In the genomic region with DNA sequence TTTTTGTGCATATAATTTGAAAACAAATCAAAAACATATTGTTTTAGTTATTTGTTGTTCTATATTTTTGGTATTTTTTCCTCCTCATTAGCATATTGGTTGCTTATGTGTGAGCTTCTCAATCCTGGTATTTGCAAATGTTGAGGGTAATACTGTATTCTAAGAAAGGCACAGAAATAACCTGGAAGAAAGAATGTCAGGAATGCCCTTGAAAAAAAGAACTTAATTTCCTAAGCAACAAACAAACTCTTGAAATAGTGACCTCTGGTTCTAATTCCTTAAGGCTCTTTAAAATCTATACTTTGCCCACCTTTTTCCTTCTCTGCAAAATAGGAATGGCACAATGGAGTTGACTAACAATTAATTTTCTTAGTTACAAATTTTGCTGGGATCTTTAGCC, we compare ENCODE assay signal across 19 cellular contexts.
DNase-seq lines count a peak whose midpoint lies in the region; ATAC-seq, FAIRE-seq and TF ChIP-seq lines count a peak whose summit lies in the region.
"Had no signal": no experiment of that assay in that cellular context is flagged by ENCODE, and none has a peak within 500 bp of the region (broad histone marks: within the 10 kb centered on the region; RNA-seq: fewer than 3 reads in every experiment).

No MANE protein-coding gene starts in this region.

- H3K9me3 Mint-ChIP-seq in HFFc6: peaks cover 10% of the 10 kb centered on the region

- no peak overlapping the region for H3K4ac ChIP-seq in H1 (replicated peaks; ENCODE audit: insufficient read length, low read depth, low read length)

- H3K27ac ChIP-seq in 22Rv1: peak overlapping the region; percentile 54
- 0 out of 2 replicates have a peak overlapping the region, but pooled peaks have one; percentile 65 for H3K27ac ChIP-seq in HUES6 (ENCODE audit: low read depth, low read length)
- H3K27ac ChIP-seq in H1 (ENCODE audit: low read depth, low read length): no peak overlapping the region
- H3K27ac ChIP-seq: BLaER1 treated with 17β-estradiol and CSF1 and Interleukin-3, amounts not matched to agents 10 nM and 100 nM had no signal

- no peak overlapping the region for H3K18ac ChIP-seq in H1 (ENCODE audit: extremely low read depth, low read length)

- H3K27me3 ChIP-seq in HUES6 (ENCODE audit: control insufficient read depth, insufficient read depth, low read length) (no peaks in the 10 kb centered on the region), H1 (replicated peaks in 1 of 4; ENCODE audit: control insufficient read depth in 3 of 4, extremely low read depth in 1 of 4, insufficient read depth in 3 of 4, low read length in 3 of 4) (no peaks in the 10 kb centered on the region)
- H3K27me3 ChIP-seq: BLaER1 treated with 17β-estradiol and CSF1 and Interleukin-3, amounts not matched to agents 10 nM and 100 nM had no signal

- TF ChIP-seq RAD21 in H1 (IDR thresholded peaks at IDR 0.05 in 1 of 2, conservative IDR thresholded peaks at IDR 0.05 in 1 of 2; ENCODE audit: low read depth in 2 of 2, low read length in 2 of 2): no peak

- no peak overlapping the region for H2BK20ac ChIP-seq in H1 (ENCODE audit: low read length)

- no peak overlapping the region for H4K91ac ChIP-seq in H1 (replicated peaks; ENCODE audit: insufficient read length, low read length)

- no peak overlapping the region for H3K4me3 Mint-ChIP-seq in HFFc6
- H3K4me3 Mint-ChIP-seq: B cell; CD8-positive, alpha-beta T cell had no signal

- no peak overlapping the region for H3K27ac Mint-ChIP-seq in HFFc6
- H3K27ac Mint-ChIP-seq: B cell; CD8-positive, alpha-beta T cell had no signal

- CTCF ChIA-PET in H1 (lab: Charles Lee; ENCODE audit: partially characterized antibody): interaction anchor here (0.6 to 1.3 kb wide), 3 partner anchors 11 to 103 kb away, joined by 3 read pairs; no protein-coding TSS in a partner anchor

- no peak overlapping the region for H2AK5ac ChIP-seq in H1 (ENCODE audit: low read depth, low read length)

- H3K4me2 ChIP-seq in H1 (ENCODE audit: insufficient read depth in 1 of 2, low read depth in 2 of 2, low read length in 2 of 2): no peak overlapping the region
- H3K4me2 ChIP-seq: BLaER1 treated with 17β-estradiol and CSF1 and Interleukin-3, amounts not matched to agents 10 nM and 100 nM had no signal

- no peak for TF ChIP-seq EP300 in H1 (IDR thresholded peaks at IDR 0.05; ENCODE audit: borderline replicate concordance in 1 of 2, low read depth in 2 of 2, low read length in 2 of 2)

- H3K4me1 ChIP-seq in HUES6 (ENCODE audit: control insufficient read depth, insufficient read depth, low read length): peaks cover 25% of the 10 kb centered on the region
- H3K4me1 ChIP-seq in H1 (replicated peaks in 1 of 4; ENCODE audit: control insufficient read depth in 3 of 4, insufficient read depth in 4 of 4, low read length in 3 of 4): peaks cover 0 to 4% (median 1%) of the 10 kb centered on the region in 4 experiments; a peak in 3 of 7 replicates
- H3K4me1 ChIP-seq: BLaER1 treated with 17β-estradiol and CSF1 and Interleukin-3, amounts not matched to agents 10 nM and 100 nM; Caco-2; HAP-1 had no signal

- H2AFZ ChIP-seq in H1 (ENCODE audit: low read length): no peak overlapping the region

- POLR2A ChIA-PET in H1 (lab: Charles Lee; ENCODE audit: partially characterized antibody): no interaction called here

- no peak overlapping the region for H4K5ac ChIP-seq in H1 (ENCODE audit: insufficient read length, low read depth, low read length)

- no peak overlapping the region for H4K8ac ChIP-seq in H1 (ENCODE audit: extremely low read depth, insufficient read depth, low read length)

- H3K23ac ChIP-seq in H1 (ENCODE audit: insufficient read length): no peak overlapping the region

- TF ChIP-seq POLR2A in H1 (IDR thresholded peaks at IDR 0.05; ENCODE audit: control extremely low read depth in 1 of 2, low read depth in 2 of 2, low read length in 2 of 2): no peak

- no peaks in the 10 kb centered on the region for H4K20me1 ChIP-seq in H1 (replicated peaks in 1 of 2; ENCODE audit: control insufficient read depth in 1 of 2, insufficient read depth in 2 of 2, low read length in 2 of 2)
- H4K20me1 ChIP-seq: BLaER1 treated with 17β-estradiol and CSF1 and Interleukin-3, amounts not matched to agents 10 nM and 100 nM had no signal

- H2BK15ac ChIP-seq in H1 (ENCODE audit: low read length): no peak overlapping the region

- H2BK120ac ChIP-seq in H1 (replicated peaks; ENCODE audit: low read depth, low read length): no peak overlapping the region

- H3K36me3 ChIP-seq in HUES6 (ENCODE audit: control insufficient read depth, insufficient read depth, low read length) (no peaks in the 10 kb centered on the region), H1 (ENCODE audit: control insufficient read depth in 2 of 4, insufficient read depth in 4 of 4, low read length in 3 of 4) (no peaks in the 10 kb centered on the region)
- H3K36me3 ChIP-seq: BLaER1 treated with 17β-estradiol and CSF1 and Interleukin-3, amounts not matched to agents 10 nM and 100 nM; HAP-1 had no signal

- H3K9ac ChIP-seq in HUES6 (ENCODE audit: low read length): no peak overlapping the region
- H3K9ac ChIP-seq in H1 (replicated peaks in 1 of 4; ENCODE audit: extremely low read depth in 1 of 4, low read depth in 3 of 4, low read length in 3 of 4): no peak overlapping the region
- H3K9ac ChIP-seq: BLaER1 treated with 17β-estradiol and CSF1 and Interleukin-3, amounts not matched to agents 10 nM and 100 nM had no signal

- H3K79me2 ChIP-seq in H1 (ENCODE audit: control insufficient read depth in 1 of 2, insufficient read depth in 2 of 2, low read length in 2 of 2): no peaks in the 10 kb centered on the region

- H3K4me3 ChIP-seq in HUES6 (ENCODE audit: low read depth, low read length): no peak overlapping the region
- peak overlapping the region in 1 of 4 experiments; percentile 11; a peak in 1 of 8 replicates for H3K4me3 ChIP-seq in H1 (ENCODE audit: extremely low read depth in 1 of 4, insufficient read depth in 2 of 4, low read depth in 3 of 4, low read length in 4 of 4)
- H3K4me3 ChIP-seq: BLaER1 treated with 17β-estradiol and CSF1 and Interleukin-3, amounts not matched to agents 10 nM and 100 nM; HAP-1; K562 had no signal

- no peak for FAIRE-seq in H1 (lab: Jason Lieb, UNC)
- FAIRE-seq: D721Med, G401.6, GM12891, GM19239, K562 had no signal

- no peak overlapping the region for H2BK5ac ChIP-seq in H1 (ENCODE audit: low read depth, low read length)

- TF ChIP-seq CTCF in 22Rv1 (IDR thresholded peaks at IDR 0.05): no peak
- TF ChIP-seq CTCF in H1 (IDR thresholded peaks at IDR 0.05; ENCODE audit: control extremely low read depth in 1 of 3, insufficient read depth in 1 of 3, low read depth in 1 of 3, low read length in 3 of 3): no peak
- TF ChIP-seq CTCF in HFFc6 (IDR thresholded peaks at IDR 0.05): no peak

- H2BK12ac ChIP-seq in H1 (ENCODE audit: low read depth, low read length): no peak overlapping the region

- no peaks in the 10 kb centered on the region for H3K9me3 ChIP-seq in HUES6 (ENCODE audit: control insufficient read depth, insufficient read depth, low read depth, low read length)
- H3K9me3 ChIP-seq in H1 (ENCODE audit: insufficient read depth in 2 of 2, low read depth in 1 of 2, low read length in 1 of 2): no peaks in the 10 kb centered on the region
- H3K9me3 ChIP-seq: Caco-2, HAP-1 had no signal

- H3K79me1 ChIP-seq in H1 (ENCODE audit: low read depth, low read length): no peaks in the 10 kb centered on the region

- no peak for ATAC-seq in HG03039 (IDR thresholded peaks at IDR 0.05; ENCODE audit: unreplicated experiment)
- no peak for ATAC-seq in GM21447 (IDR thresholded peaks at IDR 0.05; ENCODE audit: unreplicated experiment)
- ATAC-seq: CD8-positive, alpha-beta T cell; K562 had no signal

- no peak for DNase-seq in H1 (ENCODE audit: low read depth in 1 of 2, low spot score in 2 of 2)
- peak; percentile 63 for DNase-seq in renal cortical epithelial cell (ENCODE audit: low read depth)
- DNase-seq in HFFc6: no peak
- DNase-seq: 8988T; Caco-2; CD8-positive, alpha-beta T cell; IMR-90 had no signal

- peaks cover 16% of the 10 kb centered on the region for H3K36me3 Mint-ChIP-seq in HFFc6 (ENCODE audit: low read depth)
- H3K36me3 Mint-ChIP-seq: CD8-positive, alpha-beta T cell had no signal

- no peak overlapping the region for H3K14ac ChIP-seq in H1 (ENCODE audit: insufficient read length)

- no peaks in the 10 kb centered on the region for H3K23me2 ChIP-seq in H1 (ENCODE audit: low read depth, low read length)

- H3K56ac ChIP-seq in H1 (replicated peaks; ENCODE audit: insufficient read length, low read depth, low read length): no peak overlapping the region

- no peaks in the 10 kb centered on the region for H3K27me3 Mint-ChIP-seq in HFFc6 (ENCODE audit: insufficient read depth)

- H3K4me1 Mint-ChIP-seq in HFFc6 (ENCODE audit: low read depth): peaks cover 58% of the 10 kb centered on the region
- H3K4me1 Mint-ChIP-seq: B cell had no signal

TF ChIP-seq in H1, 55 proteins besides CTCF, POLR2A, EP300 and RAD21 (continues in another document):
- TF ChIP-seq GABPA (IDR thresholded peaks at IDR 0.05; ENCODE audit: borderline replicate concordance, insufficient read depth, low read length) (no peak), TEAD4 (IDR thresholded peaks at IDR 0.05; ENCODE audit: low read depth, low read length) (peak; percentile 69; the same call in 1 of the 2 replicates)
